In the genomic region with DNA sequence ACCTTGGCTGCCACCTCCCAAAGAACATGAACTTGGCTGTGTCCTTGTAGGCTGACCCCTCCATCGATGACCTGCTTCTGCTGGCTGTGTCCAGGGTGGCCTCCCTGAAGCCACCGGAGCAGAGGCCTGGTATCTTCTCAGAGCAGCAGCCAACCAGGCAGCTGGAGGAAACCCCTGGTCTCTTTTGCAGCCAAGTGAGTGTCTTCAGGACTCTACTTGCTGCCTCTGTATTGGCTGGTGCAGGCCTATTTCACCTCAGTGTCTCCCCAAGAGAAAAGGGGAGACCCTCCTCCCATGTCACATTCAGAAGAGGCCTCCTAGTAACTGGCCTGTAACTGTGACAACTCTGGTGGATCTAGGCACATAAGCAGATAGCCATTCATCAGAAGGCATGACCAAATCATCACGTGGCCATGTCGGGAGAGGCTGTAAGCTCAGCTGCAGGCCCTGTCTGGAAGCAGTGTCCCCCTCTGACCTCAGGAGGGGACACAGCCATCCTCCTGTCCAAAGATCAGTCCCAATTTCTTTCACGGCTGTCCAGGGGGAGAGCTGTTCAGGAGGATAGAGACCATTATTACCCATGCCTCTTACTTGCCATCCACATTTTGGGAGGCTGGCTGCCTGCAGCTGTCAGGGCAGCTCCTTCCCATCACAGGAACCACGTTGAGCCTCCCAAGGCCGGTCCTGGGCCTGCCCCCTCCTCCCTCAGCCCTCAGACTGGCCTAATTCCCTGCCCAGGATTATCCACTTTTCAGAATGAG, we compare ENCODE assay signal across 1 cellular context.
A peak's percentile ranks its signal among the peaks of the same experiment; 100 is the strongest.
TF ChIP-seq lines count a peak whose summit lies in the region.

No MANE protein-coding gene starts in this region.

TF ChIP-seq in HepG2, 621 proteins besides CTCF, POLR2A, EP300 and RAD21 (continued from another document and continues in another):
- TF ChIP-seq, protein P1, sequence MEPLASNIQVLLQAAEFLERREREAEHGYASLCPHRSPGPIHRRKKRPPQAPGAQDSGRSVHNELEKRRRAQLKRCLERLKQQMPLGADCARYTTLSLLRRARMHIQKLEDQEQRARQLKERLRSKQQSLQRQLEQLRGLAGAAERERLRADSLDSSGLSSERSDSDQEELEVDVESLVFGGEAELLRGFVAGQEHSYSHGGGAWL (CRISPR knock-in tag; IDR thresholded peaks at IDR 0.05) = no peak
- 0 out of 2 replicates have a peak, but pooled peaks have one; percentile 75 for TF ChIP-seq MZF1 (CRISPR knock-in tag; IDR thresholded peaks at IDR 0.05; ENCODE audit: borderline replicate concordance)
- TF ChIP-seq, protein P2, sequence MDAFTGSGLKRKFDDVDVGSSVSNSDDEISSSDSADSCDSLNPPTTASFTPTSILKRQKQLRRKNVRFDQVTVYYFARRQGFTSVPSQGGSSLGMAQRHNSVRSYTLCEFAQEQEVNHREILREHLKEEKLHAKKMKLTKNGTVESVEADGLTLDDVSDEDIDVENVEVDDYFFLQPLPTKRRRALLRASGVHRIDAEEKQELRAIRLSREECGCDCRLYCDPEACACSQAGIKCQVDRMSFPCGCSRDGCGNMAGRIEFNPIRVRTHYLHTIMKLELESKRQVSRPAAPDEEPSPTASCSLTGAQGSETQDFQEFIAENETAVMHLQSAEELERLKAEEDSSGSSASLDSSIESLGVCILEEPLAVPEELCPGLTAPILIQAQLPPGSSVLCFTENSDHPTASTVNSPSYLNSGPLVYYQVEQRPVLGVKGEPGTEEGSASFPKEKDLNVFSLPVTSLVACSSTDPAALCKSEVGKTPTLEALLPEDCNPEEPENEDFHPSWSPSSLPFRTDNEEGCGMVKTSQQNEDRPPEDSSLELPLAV (CRISPR knock-in tag; conservative IDR thresholded peaks at IDR 0.05; ENCODE audit: low read depth) = no peak
- peak; percentile 42; the same call in 1 of the 3 replicates for TF ChIP-seq MXI1 (IDR thresholded peaks at IDR 0.05; ENCODE audit: borderline replicate concordance, low read depth, low read length)
- TF ChIP-seq FOXM1 (CRISPR knock-in tag; IDR thresholded peaks at IDR 0.05) = no peak
- no peak for TF ChIP-seq SUZ12 (IDR thresholded peaks at IDR 0.05; ENCODE audit: low read depth, low read length)
- TF ChIP-seq ZNF766 (CRISPR knock-in tag; IDR thresholded peaks at IDR 0.05; ENCODE audit: borderline replicate concordance) = no peak
- TF ChIP-seq TCF7 (IDR thresholded peaks at IDR 0.05; ENCODE audit: low read depth) = no peak
- peak; percentile 54; the same call in 1 of the 2 replicates for TF ChIP-seq MED13 (CRISPR knock-in tag; IDR thresholded peaks at IDR 0.05)
- no peak for TF ChIP-seq EZH2 (conservative IDR thresholded peaks at IDR 0.05; ENCODE audit: low read depth, low read length)
- peak; percentile 97 for TF ChIP-seq ZFX (CRISPR knock-in tag; IDR thresholded peaks at IDR 0.05; ENCODE audit: low read depth)
- TF ChIP-seq, protein P3, sequence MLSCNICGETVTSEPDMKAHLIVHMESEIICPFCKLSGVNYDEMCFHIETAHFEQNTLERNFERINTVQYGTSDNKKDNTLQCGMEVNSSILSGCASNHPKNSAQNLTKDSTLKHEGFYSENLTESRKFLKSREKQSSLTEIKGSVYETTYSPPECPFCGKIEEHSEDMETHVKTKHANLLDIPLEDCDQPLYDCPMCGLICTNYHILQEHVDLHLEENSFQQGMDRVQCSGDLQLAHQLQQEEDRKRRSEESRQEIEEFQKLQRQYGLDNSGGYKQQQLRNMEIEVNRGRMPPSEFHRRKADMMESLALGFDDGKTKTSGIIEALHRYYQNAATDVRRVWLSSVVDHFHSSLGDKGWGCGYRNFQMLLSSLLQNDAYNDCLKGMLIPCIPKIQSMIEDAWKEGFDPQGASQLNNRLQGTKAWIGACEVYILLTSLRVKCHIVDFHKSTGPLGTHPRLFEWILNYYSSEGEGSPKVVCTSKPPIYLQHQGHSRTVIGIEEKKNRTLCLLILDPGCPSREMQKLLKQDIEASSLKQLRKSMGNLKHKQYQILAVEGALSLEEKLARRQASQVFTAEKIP (CRISPR knock-in tag; IDR thresholded peaks at IDR 0.05; ENCODE audit: borderline replicate concordance) = no peak
- TF ChIP-seq, protein P4, sequence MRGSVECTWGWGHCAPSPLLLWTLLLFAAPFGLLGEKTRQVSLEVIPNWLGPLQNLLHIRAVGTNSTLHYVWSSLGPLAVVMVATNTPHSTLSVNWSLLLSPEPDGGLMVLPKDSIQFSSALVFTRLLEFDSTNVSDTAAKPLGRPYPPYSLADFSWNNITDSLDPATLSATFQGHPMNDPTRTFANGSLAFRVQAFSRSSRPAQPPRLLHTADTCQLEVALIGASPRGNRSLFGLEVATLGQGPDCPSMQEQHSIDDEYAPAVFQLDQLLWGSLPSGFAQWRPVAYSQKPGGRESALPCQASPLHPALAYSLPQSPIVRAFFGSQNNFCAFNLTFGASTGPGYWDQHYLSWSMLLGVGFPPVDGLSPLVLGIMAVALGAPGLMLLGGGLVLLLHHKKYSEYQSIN (CRISPR knock-in tag; IDR thresholded peaks at IDR 0.05; ENCODE audit: borderline replicate concordance) = no peak
- TF ChIP-seq PHB2 (IDR thresholded peaks at IDR 0.05; ENCODE audit: partially characterized antibody) = no peak
- TF ChIP-seq, protein P5, sequence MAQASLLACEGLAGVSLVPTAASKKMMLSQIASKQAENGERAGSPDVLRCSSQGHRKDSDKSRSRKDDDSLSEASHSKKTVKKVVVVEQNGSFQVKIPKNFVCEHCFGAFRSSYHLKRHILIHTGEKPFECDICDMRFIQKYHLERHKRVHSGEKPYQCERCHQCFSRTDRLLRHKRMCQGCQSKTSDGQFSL (CRISPR knock-in tag; IDR thresholded peaks at IDR 0.05) = no peak; the same call in 1 of the 2 replicates
- TF ChIP-seq ZBTB21 (CRISPR knock-in tag; IDR thresholded peaks at IDR 0.05) = no peak
- TF ChIP-seq ZNF253 (CRISPR knock-in tag; IDR thresholded peaks at IDR 0.05; ENCODE audit: borderline replicate concordance) = no peak
- 0 out of 2 replicates have a peak, but pooled peaks have one; percentile 75 for TF ChIP-seq ZFYVE20 (CRISPR knock-in tag; IDR thresholded peaks at IDR 0.05; ENCODE audit: borderline replicate concordance, low read depth)
- TF ChIP-seq, protein P6, sequence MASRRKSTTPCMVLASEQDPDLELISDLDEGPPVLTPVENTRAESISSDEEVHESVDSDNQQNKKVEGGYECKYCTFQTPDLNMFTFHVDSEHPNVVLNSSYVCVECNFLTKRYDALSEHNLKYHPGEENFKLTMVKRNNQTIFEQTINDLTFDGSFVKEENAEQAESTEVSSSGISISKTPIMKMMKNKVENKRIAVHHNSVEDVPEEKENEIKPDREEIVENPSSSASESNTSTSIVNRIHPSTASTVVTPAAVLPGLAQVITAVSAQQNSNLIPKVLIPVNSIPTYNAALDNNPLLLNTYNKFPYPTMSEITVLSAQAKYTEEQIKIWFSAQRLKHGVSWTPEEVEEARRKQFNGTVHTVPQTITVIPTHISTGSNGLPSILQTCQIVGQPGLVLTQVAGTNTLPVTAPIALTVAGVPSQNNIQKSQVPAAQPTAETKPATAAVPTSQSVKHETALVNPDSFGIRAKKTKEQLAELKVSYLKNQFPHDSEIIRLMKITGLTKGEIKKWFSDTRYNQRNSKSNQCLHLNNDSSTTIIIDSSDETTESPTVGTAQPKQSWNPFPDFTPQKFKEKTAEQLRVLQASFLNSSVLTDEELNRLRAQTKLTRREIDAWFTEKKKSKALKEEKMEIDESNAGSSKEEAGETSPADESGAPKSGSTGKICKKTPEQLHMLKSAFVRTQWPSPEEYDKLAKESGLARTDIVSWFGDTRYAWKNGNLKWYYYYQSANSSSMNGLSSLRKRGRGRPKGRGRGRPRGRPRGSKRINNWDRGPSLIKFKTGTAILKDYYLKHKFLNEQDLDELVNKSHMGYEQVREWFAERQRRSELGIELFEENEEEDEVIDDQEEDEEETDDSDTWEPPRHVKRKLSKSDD (CRISPR knock-in tag; IDR thresholded peaks at IDR 0.05; ENCODE audit: low read depth) = no peak
- peak; percentile 58; the same call in 1 of the 2 replicates for TF ChIP-seq ZNF143 (CRISPR knock-in tag; IDR thresholded peaks at IDR 0.05)
- TF ChIP-seq, protein P7, sequence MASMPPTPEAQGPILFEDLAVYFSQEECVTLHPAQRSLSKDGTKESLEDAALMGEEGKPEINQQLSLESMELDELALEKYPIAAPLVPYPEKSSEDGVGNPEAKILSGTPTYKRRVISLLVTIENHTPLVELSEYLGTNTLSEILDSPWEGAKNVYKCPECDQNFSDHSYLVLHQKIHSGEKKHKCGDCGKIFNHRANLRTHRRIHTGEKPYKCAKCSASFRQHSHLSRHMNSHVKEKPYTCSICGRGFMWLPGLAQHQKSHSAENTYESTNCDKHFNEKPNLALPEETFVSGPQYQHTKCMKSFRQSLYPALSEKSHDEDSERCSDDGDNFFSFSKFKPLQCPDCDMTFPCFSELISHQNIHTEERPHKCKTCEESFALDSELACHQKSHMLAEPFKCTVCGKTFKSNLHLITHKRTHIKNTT (CRISPR knock-in tag; IDR thresholded peaks at IDR 0.05) = no peak
- TF ChIP-seq, protein P8, sequence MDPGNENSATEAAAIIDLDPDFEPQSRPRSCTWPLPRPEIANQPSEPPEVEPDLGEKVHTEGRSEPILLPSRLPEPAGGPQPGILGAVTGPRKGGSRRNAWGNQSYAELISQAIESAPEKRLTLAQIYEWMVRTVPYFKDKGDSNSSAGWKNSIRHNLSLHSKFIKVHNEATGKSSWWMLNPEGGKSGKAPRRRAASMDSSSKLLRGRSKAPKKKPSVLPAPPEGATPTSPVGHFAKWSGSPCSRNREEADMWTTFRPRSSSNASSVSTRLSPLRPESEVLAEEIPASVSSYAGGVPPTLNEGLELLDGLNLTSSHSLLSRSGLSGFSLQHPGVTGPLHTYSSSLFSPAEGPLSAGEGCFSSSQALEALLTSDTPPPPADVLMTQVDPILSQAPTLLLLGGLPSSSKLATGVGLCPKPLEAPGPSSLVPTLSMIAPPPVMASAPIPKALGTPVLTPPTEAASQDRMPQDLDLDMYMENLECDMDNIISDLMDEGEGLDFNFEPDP (CRISPR knock-in tag; conservative IDR thresholded peaks at IDR 0.05) = no peak
- TF ChIP-seq, protein P9, sequence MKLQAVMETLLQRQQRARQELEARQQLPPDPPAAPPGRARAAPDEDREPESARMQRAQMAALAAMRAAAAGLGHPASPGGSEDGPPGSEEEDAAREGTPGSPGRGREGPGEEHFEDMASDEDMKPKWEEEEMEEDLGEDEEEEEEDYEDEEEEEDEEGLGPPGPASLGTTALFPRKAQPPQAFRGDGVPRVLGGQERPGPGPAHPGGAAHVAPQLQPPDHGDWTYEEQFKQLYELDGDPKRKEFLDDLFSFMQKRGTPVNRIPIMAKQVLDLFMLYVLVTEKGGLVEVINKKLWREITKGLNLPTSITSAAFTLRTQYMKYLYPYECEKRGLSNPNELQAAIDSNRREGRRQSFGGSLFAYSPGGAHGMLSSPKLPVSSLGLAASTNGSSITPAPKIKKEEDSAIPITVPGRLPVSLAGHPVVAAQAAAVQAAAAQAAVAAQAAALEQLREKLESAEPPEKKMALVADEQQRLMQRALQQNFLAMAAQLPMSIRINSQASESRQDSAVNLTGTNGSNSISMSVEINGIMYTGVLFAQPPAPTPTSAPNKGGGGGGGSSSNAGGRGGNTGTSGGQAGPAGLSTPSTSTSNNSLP (IDR thresholded peaks at IDR 0.05; ENCODE audit: low read depth, low read length) = no peak; the same call in 1 of the 2 replicates
- no peak for TF ChIP-seq ZNF737 (CRISPR knock-in tag; IDR thresholded peaks at IDR 0.05; ENCODE audit: borderline replicate concordance)
- TF ChIP-seq, protein P10, sequence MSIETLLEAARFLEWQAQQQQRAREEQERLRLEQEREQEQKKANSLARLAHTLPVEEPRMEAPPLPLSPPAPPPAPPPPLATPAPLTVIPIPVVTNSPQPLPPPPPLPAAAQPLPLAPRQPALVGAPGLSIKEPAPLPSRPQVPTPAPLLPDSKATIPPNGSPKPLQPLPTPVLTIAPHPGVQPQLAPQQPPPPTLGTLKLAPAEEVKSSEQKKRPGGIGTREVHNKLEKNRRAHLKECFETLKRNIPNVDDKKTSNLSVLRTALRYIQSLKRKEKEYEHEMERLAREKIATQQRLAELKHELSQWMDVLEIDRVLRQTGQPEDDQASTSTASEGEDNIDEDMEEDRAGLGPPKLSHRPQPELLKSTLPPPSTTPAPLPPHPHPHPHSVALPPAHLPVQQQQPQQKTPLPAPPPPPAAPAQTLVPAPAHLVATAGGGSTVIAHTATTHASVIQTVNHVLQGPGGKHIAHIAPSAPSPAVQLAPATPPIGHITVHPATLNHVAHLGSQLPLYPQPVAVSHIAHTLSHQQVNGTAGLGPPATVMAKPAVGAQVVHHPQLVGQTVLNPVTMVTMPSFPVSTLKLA (IDR thresholded peaks at IDR 0.05) = no peak; the same call in 1 of the 2 replicates
- peak; percentile 97 for TF ChIP-seq ARNTL (CRISPR knock-in tag; IDR thresholded peaks at IDR 0.05)
- no peak for TF ChIP-seq SIX1 (CRISPR knock-in tag; IDR thresholded peaks at IDR 0.05; ENCODE audit: borderline replicate concordance)
- TF ChIP-seq ERF (CRISPR knock-in tag; IDR thresholded peaks at IDR 0.05) = 0 out of 2 replicates have a peak, but pooled peaks have one; percentile 71
- peak; percentile 14; the same call in 1 of the 2 replicates for TF ChIP-seq MEF2D (CRISPR knock-in tag; IDR thresholded peaks at IDR 0.05)
- no peak for TF ChIP-seq JDP2 (CRISPR knock-in tag; IDR thresholded peaks at IDR 0.05; ENCODE audit: borderline replicate concordance)
- no peak for TF ChIP-seq NKX3-1 (CRISPR knock-in tag; IDR thresholded peaks at IDR 0.05)
- TF ChIP-seq SAFB2 (CRISPR knock-in tag; IDR thresholded peaks at IDR 0.05; ENCODE audit: borderline replicate concordance, low read depth) = no peak
- no peak for TF ChIP-seq FLYWCH1 (CRISPR knock-in tag; IDR thresholded peaks at IDR 0.05)
- 0 out of 2 replicates have a peak, but pooled peaks have one; percentile 53 for TF ChIP-seq ZNF713 (CRISPR knock-in tag; IDR thresholded peaks at IDR 0.05)
- TF ChIP-seq ZNF616 (CRISPR knock-in tag; IDR thresholded peaks at IDR 0.05; ENCODE audit: low read depth) = no peak
- no peak for TF ChIP-seq KMT2A (CRISPR knock-in tag; IDR thresholded peaks at IDR 0.05)
- TF ChIP-seq ZNF354B (CRISPR knock-in tag; IDR thresholded peaks at IDR 0.05) = no peak; the same call in 1 of the 2 replicates
- TF ChIP-seq ZNF230 (CRISPR knock-in tag; IDR thresholded peaks at IDR 0.05) = no peak
- no peak for TF ChIP-seq ZNF780A (CRISPR knock-in tag; IDR thresholded peaks at IDR 0.05)
- TF ChIP-seq, protein P11, sequence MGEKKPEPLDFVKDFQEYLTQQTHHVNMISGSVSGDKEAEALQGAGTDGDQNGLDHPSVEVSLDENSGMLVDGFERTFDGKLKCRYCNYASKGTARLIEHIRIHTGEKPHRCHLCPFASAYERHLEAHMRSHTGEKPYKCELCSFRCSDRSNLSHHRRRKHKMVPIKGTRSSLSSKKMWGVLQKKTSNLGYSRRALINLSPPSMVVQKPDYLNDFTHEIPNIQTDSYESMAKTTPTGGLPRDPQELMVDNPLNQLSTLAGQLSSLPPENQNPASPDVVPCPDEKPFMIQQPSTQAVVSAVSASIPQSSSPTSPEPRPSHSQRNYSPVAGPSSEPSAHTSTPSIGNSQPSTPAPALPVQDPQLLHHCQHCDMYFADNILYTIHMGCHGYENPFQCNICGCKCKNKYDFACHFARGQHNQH (CRISPR knock-in tag; IDR thresholded peaks at IDR 0.05) = no peak; the same call in none of the 2 replicates
- peak; percentile 59 for TF ChIP-seq ZNF883 (CRISPR knock-in tag; IDR thresholded peaks at IDR 0.05; ENCODE audit: not compliant biosample characterization)
- TF ChIP-seq ZNF567 (CRISPR knock-in tag; IDR thresholded peaks at IDR 0.05; ENCODE audit: borderline replicate concordance) = 0 out of 2 replicates have a peak, but pooled peaks have one; percentile 70
- TF ChIP-seq ZNF670 (CRISPR knock-in tag; IDR thresholded peaks at IDR 0.05; ENCODE audit: borderline replicate concordance) = no peak
- no peak for TF ChIP-seq MTF1 (CRISPR knock-in tag; IDR thresholded peaks at IDR 0.05)
- no peak for TF ChIP-seq ZNF282 (IDR thresholded peaks at IDR 0.05; ENCODE audit: partially characterized antibody)
- TF ChIP-seq RFX5 (IDR thresholded peaks at IDR 0.05; ENCODE audit: low read depth, low read length) = no peak; the same call in 1 of the 2 replicates
- no peak for TF ChIP-seq CENPX (CRISPR knock-in tag; IDR thresholded peaks at IDR 0.05)
- TF ChIP-seq ZSCAN12 (CRISPR knock-in tag; IDR thresholded peaks at IDR 0.05) = no peak
- no peak; the same call in 1 of the 2 replicates for TF ChIP-seq RFX1 (IDR thresholded peaks at IDR 0.05)
